ENCODE assay signal across 1 cellular context in genomic region chr5:132505641-132506040, GRCh38.
TF ChIP-seq lines count a peak whose summit lies in the region.

No MANE protein-coding gene starts in this region.

TF ChIP-seq in HepG2, 621 proteins besides CTCF, POLR2A, EP300 and RAD21:
- TF ChIP-seq ZBTB7A (CRISPR knock-in tag; IDR thresholded peaks at IDR 0.05), result no peak
- 0 out of 2 replicates have a peak, but pooled peaks have one; percentile 43 for TF ChIP-seq NCOA1 (CRISPR knock-in tag; IDR thresholded peaks at IDR 0.05)
- no peak for TF ChIP-seq JARID2 (CRISPR knock-in tag; IDR thresholded peaks at IDR 0.05; ENCODE audit: insufficient replicate concordance)
TF ChIP-seq in HepG2: peak in this region for 1.
